18 cellular contexts compared by ENCODE assay signal in the genomic region with DNA sequence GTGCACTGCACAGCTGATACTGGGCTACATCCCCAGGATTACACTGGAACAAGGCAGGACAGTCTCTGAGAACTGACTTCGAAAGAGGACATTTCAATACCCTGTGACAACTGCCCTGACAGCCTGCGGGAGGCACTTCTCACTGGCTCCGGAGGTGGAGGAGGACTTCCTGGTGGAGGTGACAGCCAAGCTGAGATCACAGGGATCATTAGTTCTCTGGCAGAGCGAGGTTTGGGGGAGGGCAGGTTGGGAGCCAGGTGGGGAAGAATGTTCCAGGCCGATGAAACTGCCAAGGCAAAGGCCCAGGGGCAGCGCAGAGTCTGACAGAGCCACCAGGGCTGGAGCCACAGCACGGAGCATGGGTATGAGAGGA.
"Had no signal": no experiment of that assay in that cellular context is flagged by ENCODE, and none has a peak within 500 bp of the region (broad histone marks: within the 10 kb centered on the region; RNA-seq: fewer than 3 reads in every experiment).

No MANE protein-coding gene starts in this region.

- H3K9me3 ChIP-seq: gastrocnemius medialis, heart right ventricle, right atrium auricular region, stomach had no signal

- H3K27me3 ChIP-seq: gastrocnemius medialis, heart right ventricle, right atrium auricular region, stomach had no signal

- DNase-seq: effector memory CD4-positive, alpha-beta T cell; gastrocnemius medialis; heart right ventricle; hypothalamus; kidney glomerular epithelial cell; mesenchymal stem cell; naive thymus-derived CD4-positive, alpha-beta T cell; nephron progenitor cell; stimulated activated CD4-positive, alpha-beta T cell treated with anti-CD3 and anti-CD28 coated beads, Interleukin-12 subunit alpha, Interleukin-12 subunit beta, amount 100 ng/mL, for 4 hours; stimulated activated naive CD4-positive, alpha-beta T cell; stomach; trophoblast cell had no signal

- ATAC-seq: esophagus mucosa; gastrocnemius medialis; heart right ventricle; naive thymus-derived CD4-positive, alpha-beta T cell had no signal

- H3K4me3 ChIP-seq: gastrocnemius medialis, heart right ventricle, lung, right atrium auricular region, stomach had no signal

- H3K4me1 ChIP-seq: gastrocnemius medialis, right atrium auricular region had no signal

- H3K27ac ChIP-seq: gastrocnemius medialis, heart right ventricle, right atrium auricular region, stomach had no signal

- H3K36me3 ChIP-seq: gastrocnemius medialis, heart right ventricle, right atrium auricular region, stomach had no signal

- FAIRE-seq: endometrium, islet of Langerhans, small intestine had no signal
